12 cellular contexts compared by ENCODE assay signal in the genomic region with DNA sequence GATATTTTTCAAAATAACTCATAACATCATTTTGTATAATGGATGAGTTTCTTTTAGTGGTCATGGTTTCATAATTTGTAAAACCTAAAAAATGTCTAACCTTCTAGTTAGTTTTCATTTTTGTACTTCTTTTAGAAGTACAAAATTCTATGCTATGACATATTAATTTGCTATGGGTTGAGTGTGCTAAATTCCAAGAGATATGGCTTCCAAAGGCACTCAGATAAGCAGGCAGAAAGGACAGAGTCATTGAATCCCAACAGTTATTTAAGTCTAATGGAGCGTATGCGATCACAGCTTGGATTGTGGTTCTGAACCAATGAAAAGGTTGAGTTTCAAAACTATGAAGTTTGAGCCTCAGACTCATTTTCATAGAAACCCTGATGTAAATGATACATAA. TPM values are rescaled to one million over a fixed set of nuclear protein-coding genes. Genes with fewer than 3 reads are reported as not detected.
"Had no signal": no experiment of that assay in that cellular context is flagged by ENCODE, and none has a peak within 500 bp of the region (broad histone marks: within the 10 kb centered on the region; RNA-seq: fewer than 3 reads in every experiment).

No MANE protein-coding gene starts in this region.

- FAIRE-seq: H1, H54, HepG2 had no signal

- ATAC-seq: GM23338, HepG2 had no signal

- H3K27ac ChIP-seq: HL-60, KMS-11 had no signal

- H3K36me3 Mint-ChIP-seq: IgD-negative memory B cell had no signal

- H3K4me3 Mint-ChIP-seq: GM23338, H9, HFFc6, IgD-negative memory B cell had no signal

- H3K4me2 ChIP-seq: GM23338, KMS-11 had no signal

- H3K9ac ChIP-seq: KMS-11 had no signal

- H3K27ac Mint-ChIP-seq: GM23338, H9, HFFc6, IgD-negative memory B cell had no signal

- H3K27me3 Mint-ChIP-seq: IgD-negative memory B cell had no signal

- DNase-seq: H9, HCEC 1CT, HFFc6, KBM-7 had no signal

- H2AFZ ChIP-seq: GM23338 had no signal

- H3K4me1 Mint-ChIP-seq: IgD-negative memory B cell had no signal

- H3K4me3 ChIP-seq: GM23338 had no signal

RNA-seq across cellular contexts. Expression of gene GCG, which starts 37.0 kb away (rescaled TPM):
- total RNA-seq: GM23338, H1, H9, HepG2, HFFc6 had no signal
- polyA plus RNA-seq: GM23338, H1, HepG2, IgD-negative memory B cell had no signal

RNA-seq across cellular contexts. Expression of gene DPP4, which starts 41.1 kb away (rescaled TPM):
- total RNA-seq: HT1080 had no signal
